Comparison of ENCODE assay signal across 8 cellular contexts in the genomic region with DNA sequence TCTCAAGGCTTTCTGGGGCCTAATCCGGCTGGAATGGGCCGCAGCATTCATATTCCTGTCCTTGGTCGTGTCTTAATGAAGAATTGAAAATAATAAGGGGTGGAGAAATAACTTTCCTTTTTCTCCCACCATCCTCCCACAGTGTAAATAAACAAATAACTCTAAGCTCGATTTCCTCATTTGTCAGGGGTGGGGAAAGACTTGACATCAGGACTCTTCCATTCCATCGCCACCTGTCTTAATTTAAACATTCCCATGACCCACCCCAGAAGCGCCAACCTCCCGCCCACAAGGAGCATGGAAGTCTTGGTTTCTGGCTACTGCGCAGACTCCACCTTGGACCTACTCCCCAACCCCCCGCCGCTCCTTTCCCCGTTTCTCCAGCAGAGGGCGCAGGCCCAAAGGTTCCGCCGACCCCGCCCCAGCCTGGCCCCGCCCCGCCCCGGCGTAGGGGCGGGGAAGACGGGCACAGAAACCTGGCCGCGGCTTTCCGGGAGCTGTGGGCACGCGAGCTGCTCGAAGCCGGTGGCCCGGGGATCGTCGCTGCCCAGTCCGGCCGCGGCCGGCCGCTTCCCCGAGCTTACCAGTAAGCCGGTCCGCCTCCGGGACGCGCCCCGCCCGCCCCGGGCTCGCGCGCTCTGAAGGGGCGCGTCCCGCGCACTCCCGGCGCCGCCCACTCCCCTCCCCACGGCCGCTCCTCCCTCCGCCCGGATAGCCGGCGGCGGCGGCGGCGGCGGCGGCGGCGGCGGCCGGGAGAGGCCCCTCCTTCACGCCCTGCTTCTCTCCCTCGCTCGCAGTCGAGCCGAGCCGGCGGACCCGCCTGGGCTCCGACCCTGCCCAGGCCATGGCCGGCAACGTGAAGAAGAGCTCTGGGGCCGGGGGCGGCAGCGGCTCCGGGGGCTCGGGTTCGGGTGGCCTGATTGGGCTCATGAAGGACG. TPM values are rescaled to one million over a fixed set of nuclear protein-coding genes. Genes with fewer than 3 reads are reported as not detected.
A peak's percentile ranks its signal among the peaks of the same experiment; 100 is the strongest.
DNase-seq lines count a peak whose midpoint lies in the region; TF ChIP-seq lines count a peak whose summit lies in the region.

Gene CBL, plus strand, starts transcription at position 766 of the 938 bp plus-strand sequence. Its CDS starts 79 bp downstream, at position 845.

- H3K27ac ChIP-seq in SK-N-SH (ENCODE audit: low read depth in 2 of 2, low read length in 1 of 2) (peak within 1 kb of the TSS; percentile 90), suprapubic skin (peak within 1 kb of the TSS; percentile 95)

- peaks cover 5 to 7% of the 10 kb centered on the region in 2 experiments; a peak in 3 of 4 replicates for H3K4me1 ChIP-seq in SK-N-SH (ENCODE audit: control insufficient read depth in 1 of 2, insufficient read depth in 2 of 2, low read depth in 1 of 2, low read length in 1 of 2)
- peaks cover 22% of the 10 kb centered on the region for H3K4me1 ChIP-seq in suprapubic skin

- no peak for TF ChIP-seq POLR2A in suprapubic skin (IDR thresholded peaks at IDR 0.05)

- TF ChIP-seq RAD21 in SK-N-SH (IDR thresholded peaks at IDR 0.05; ENCODE audit: low read length): peak; percentile 57

- H3K4me3 ChIP-seq in GM06990 (replicated peaks; ENCODE audit: low read depth, low read length) (peak within 1 kb of the TSS; percentile 97), SK-N-SH (ENCODE audit: low read depth in 2 of 2, low read length in 1 of 2) (peak within 1 kb of the TSS; percentile 78 to 99), suprapubic skin (peak within 1 kb of the TSS; percentile 94)

- H3K4me2 ChIP-seq in SK-N-SH: peak within 1 kb of the TSS; percentile 85

- H2AFZ ChIP-seq in SK-N-SH (ENCODE audit: low read depth): peak within 1 kb of the TSS; percentile 97

- CTCF ChIA-PET in HEK293T (lab: Yijun Ruan, JAX): interaction anchor here (0.5 to 1.3 kb wide), 14 partner anchors 9 to 269 kb away, joined by 3 to 7 read pairs (median 3); no protein-coding TSS in a partner anchor
- CTCF ChIA-PET in SK-N-SH (lab: Yijun Ruan, JAX): interaction anchor here (0.6 to 4.4 kb wide), 52 partner anchors 9 to 269 kb away, joined by 3 to 33 read pairs (median 4); partner anchors contain the start of genes DPAGT1, MCAM, NLRX1 and RNF26

- peaks cover 2% of the 10 kb centered on the region for H3F3A ChIP-seq in SK-N-SH (replicated peaks; ENCODE audit: insufficient read depth)

- peaks cover 46% of the 10 kb centered on the region for H3K79me2 ChIP-seq in SK-N-SH (ENCODE audit: insufficient read depth)

- H3K36me3 ChIP-seq in GM06990 (ENCODE audit: control insufficient read depth, insufficient read depth, low read length) (no peaks in the 10 kb centered on the region; the same call in 1 of the 2 replicates), SK-N-SH (replicated peaks in 1 of 2; ENCODE audit: control insufficient read depth in 1 of 2, insufficient read depth in 2 of 2, low read length in 1 of 2) (peaks cover 0 to 5% of the 10 kb centered on the region in 2 experiments), suprapubic skin (no peaks in the 10 kb centered on the region)

- H3K27me3 ChIP-seq in GM06990 (replicated peaks; ENCODE audit: control insufficient read depth, insufficient read depth, low read length) (no peaks in the 10 kb centered on the region), SK-N-SH (ENCODE audit: insufficient read depth) (no peaks in the 10 kb centered on the region), suprapubic skin (no peaks in the 10 kb centered on the region)

- TF ChIP-seq CTCF in GM06990 (IDR thresholded peaks at IDR 0.05; ENCODE audit: insufficient read depth, low read length, poor library complexity, severe bottlenecking): peak; percentile 97
- peak; percentile 78 for TF ChIP-seq CTCF in SK-N-SH (IDR thresholded peaks at IDR 0.05)
- TF ChIP-seq CTCF in suprapubic skin (IDR thresholded peaks at IDR 0.05): peak; percentile 38 to 97

- H3K9me2 ChIP-seq in SK-N-SH: no peaks in the 10 kb centered on the region

- H3K9me3 ChIP-seq in SK-N-SH: no peaks in the 10 kb centered on the region
- no peaks in the 10 kb centered on the region for H3K9me3 ChIP-seq in suprapubic skin

- H3K9ac ChIP-seq in SK-N-SH: peak within 1 kb of the TSS; percentile 95

- peak; percentile 90 for DNase-seq in GM06990 (ENCODE audit: extremely low read depth, insufficient read length)
- DNase-seq in HEK293T (ENCODE audit: extremely low spot score): peak; percentile 95
- DNase-seq in MV-4-11 (lab: John Stamatoyannopoulos, UW): peak; percentile 73
- DNase-seq in SK-N-SH: peak; percentile 98
- peak; percentile 95 for DNase-seq in activated naive CD4-positive, alpha-beta T cell treated with anti-CD3 and anti-CD28 coated beads, Interleukin-2, amount 50 U/mL, for 16 hours
- peak; percentile 58 for DNase-seq in glomerular endothelial cell (ENCODE audit: extremely low read depth, low read depth, low spot score)
- DNase-seq in occipital lobe (lab: John Stamatoyannopoulos, UW): peak; percentile 92
- DNase-seq in suprapubic skin (ENCODE audit: low spot score in 2 of 2): peak; percentile 97

- POLR2A ChIA-PET in HEK293T (lab: Yijun Ruan, JAX): interaction anchor here (0.9 to 2.3 kb wide), 9 partner anchors 9 to 121 kb away, joined by 3 to 9 read pairs (median 4); partner anchors contain the start of genes C2CD2L, HMBS and MCAM
- POLR2A ChIA-PET in SK-N-SH (lab: Yijun Ruan, JAX): interaction anchor here (0.6 to 1.6 kb wide), 3 partner anchors 53 to 133 kb away, joined by 3 to 5 read pairs (median 5); partner anchors contain the start of gene MCAM

- peak in 1 of 2 experiments; percentile 46; a peak in 1 of 4 replicates for TF ChIP-seq EP300 in SK-N-SH (IDR thresholded peaks at IDR 0.05; ENCODE audit: borderline replicate concordance in 1 of 2, low read depth in 1 of 2, low read length in 1 of 2)
- no peak for TF ChIP-seq EP300 in suprapubic skin (IDR thresholded peaks at IDR 0.05)

- peaks cover 36% of the 10 kb centered on the region for H4K20me1 ChIP-seq in SK-N-SH (ENCODE audit: insufficient read depth)

- 3% methylated on average over 11 of the region's 89 CpGs for WGBS in SK-N-SH (ENCODE audit: low lambda C conversion rate)
- WGBS in suprapubic skin: under 1% methylated on average over 31 of the region's 89 CpGs

TF ChIP-seq in HEK293T, 16 proteins besides CTCF, POLR2A, EP300 and RAD21:
- TF ChIP-seq L3MBTL2 (conservative IDR thresholded peaks at IDR 0.05) (no peak; the same call in 1 of the 2 replicates), SP1 (IDR thresholded peaks at IDR 0.05) (peak; percentile 41; the same call in 1 of the 2 replicates)

TF ChIP-seq in SK-N-SH, 30 proteins besides CTCF, POLR2A, EP300 and RAD21 (continues in another document):
- TF ChIP-seq ELF1 (IDR thresholded peaks at IDR 0.05): no peak
- TF ChIP-seq TCF12 (IDR thresholded peaks at IDR 0.05): no peak
- no peak for TF ChIP-seq GABPA (IDR thresholded peaks at IDR 0.05; ENCODE audit: low read depth)
- no peak for TF ChIP-seq NFIC (IDR thresholded peaks at IDR 0.05; ENCODE audit: borderline replicate concordance)
- TF ChIP-seq, protein P1, sequence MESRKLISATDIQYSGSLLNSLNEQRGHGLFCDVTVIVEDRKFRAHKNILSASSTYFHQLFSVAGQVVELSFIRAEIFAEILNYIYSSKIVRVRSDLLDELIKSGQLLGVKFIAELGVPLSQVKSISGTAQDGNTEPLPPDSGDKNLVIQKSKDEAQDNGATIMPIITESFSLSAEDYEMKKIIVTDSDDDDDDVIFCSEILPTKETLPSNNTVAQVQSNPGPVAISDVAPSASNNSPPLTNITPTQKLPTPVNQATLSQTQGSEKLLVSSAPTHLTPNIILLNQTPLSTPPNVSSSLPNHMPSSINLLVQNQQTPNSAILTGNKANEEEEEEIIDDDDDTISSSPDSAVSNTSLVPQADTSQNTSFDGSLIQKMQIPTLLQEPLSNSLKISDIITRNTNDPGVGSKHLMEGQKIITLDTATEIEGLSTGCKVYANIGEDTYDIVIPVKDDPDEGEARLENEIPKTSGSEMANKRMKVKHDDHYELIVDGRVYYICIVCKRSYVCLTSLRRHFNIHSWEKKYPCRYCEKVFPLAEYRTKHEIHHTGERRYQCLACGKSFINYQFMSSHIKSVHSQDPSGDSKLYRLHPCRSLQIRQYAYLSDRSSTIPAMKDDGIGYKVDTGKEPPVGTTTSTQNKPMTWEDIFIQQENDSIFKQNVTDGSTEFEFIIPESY (IDR thresholded peaks at IDR 0.05; ENCODE audit: borderline replicate concordance, low read depth): no peak
- TF ChIP-seq, protein P2, sequence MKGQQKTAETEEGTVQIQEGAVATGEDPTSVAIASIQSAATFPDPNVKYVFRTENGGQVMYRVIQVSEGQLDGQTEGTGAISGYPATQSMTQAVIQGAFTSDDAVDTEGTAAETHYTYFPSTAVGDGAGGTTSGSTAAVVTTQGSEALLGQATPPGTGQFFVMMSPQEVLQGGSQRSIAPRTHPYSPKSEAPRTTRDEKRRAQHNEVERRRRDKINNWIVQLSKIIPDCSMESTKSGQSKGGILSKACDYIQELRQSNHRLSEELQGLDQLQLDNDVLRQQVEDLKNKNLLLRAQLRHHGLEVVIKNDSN (IDR thresholded peaks at IDR 0.05; ENCODE audit: borderline replicate concordance, low read depth): no peak
- no peak for TF ChIP-seq PBX3 (IDR thresholded peaks at IDR 0.05)
- no peak; the same call in 1 of the 2 replicates for TF ChIP-seq TAF1 (IDR thresholded peaks at IDR 0.05; ENCODE audit: borderline replicate concordance, low read depth, low read length)

RNA-seq across cellular contexts. Expression of gene CBL, which starts in this region (rescaled TPM):
- 9.5 and 10.4 TPM in 2 replicates for polyA plus RNA-seq in SK-N-SH (2012; rRNA removed)
- polyA plus RNA-seq in SK-N-SH (2012; cell fraction: cytosol; rRNA removed): 9.7 and 11.1 TPM in 2 replicates
- 11.5 and 17.0 TPM in 2 replicates for polyA plus RNA-seq in SK-N-SH (2012; cell fraction: nucleus; rRNA removed)
- total RNA-seq in glomerular endothelial cell (30.6 and 38.7 TPM in 2 replicates), occipital lobe (12.0 TPM), suprapubic skin (10 to 100 TPM; 13.2 to 17.4 (median 17.2) TPM)

Comparison
In these comparisons a context has a peak if more than half of its experiments do, and no peak if none do; other contexts are left out.
1. Peak in every context shown above with its lines: DNase-seq, H3K4me3 ChIP-seq and H3K27ac ChIP-seq.